In genomic region chr5:79617539-79617938, GRCh38 we compare ENCODE assay signal across 20 cellular contexts. TPM values are rescaled to one million over a fixed set of nuclear protein-coding genes. Genes with fewer than 3 reads are reported as not detected.
DNase-seq lines count a peak whose midpoint lies in the region; ATAC-seq and TF ChIP-seq lines count a peak whose summit lies in the region.
"Had no signal": no experiment of that assay in that cellular context is flagged by ENCODE, and none has a peak within 500 bp of the region (broad histone marks: within the 10 kb centered on the region; RNA-seq: fewer than 3 reads in every experiment).

No MANE protein-coding gene starts in this region.

- H3K79me2 ChIP-seq in Loucy (ENCODE audit: insufficient read depth, low read length), result peaks cover 77% of the 10 kb centered on the region

- ATAC-seq in natural killer cell treated with Interleukin-12 subunit alpha and Interleukin-12 subunit beta and Interleukin-15 and Interleukin-18, amount 100 ng/mL, for 72 hours, result no peak
- no peak for ATAC-seq in T-helper 17 cell

- TF ChIP-seq CTCF in Loucy (conservative IDR thresholded peaks at IDR 0.05; ENCODE audit: low read length), result no peak
- TF ChIP-seq CTCF in GM10248 (IDR thresholded peaks at IDR 0.05; ENCODE audit: control extremely low read depth, extremely low read depth, low read depth, missing control alignments), result no peak

- POLR2A ChIA-PET in GM10248 (lab: Yijun Ruan, JAX), result no interaction called here

- H3K4me3 Mint-ChIP-seq in activated naive CD4-positive, alpha-beta T cell treated with anti-CD3 and anti-CD28 coated beads, Interleukin-2, amount 50 U/mL, for 24 hours, result peak overlapping the region; percentile 19
- no peak overlapping the region for H3K4me3 Mint-ChIP-seq in activated naive CD4-positive, alpha-beta T cell treated with anti-CD3 and anti-CD28 coated beads, Interleukin-2, amount 10 ng/mL, durations not matched to agents 7 days and 5 days
- peak overlapping the region; percentile 31 for H3K4me3 Mint-ChIP-seq in dendritic cell treated with granulocyte-macrophage colony-stimulating factor and Interleukin-4, amounts not matched to agents 40 ng/mL and 50 ng/mL, for 4 days
- peak overlapping the region; percentile 33 for H3K4me3 Mint-ChIP-seq in natural killer cell treated with Interleukin-12 subunit alpha and Interleukin-12 subunit beta and Interleukin-15 and Interleukin-18, amount 100 ng/mL, for 72 hours
- no peak overlapping the region for H3K4me3 Mint-ChIP-seq in T-helper 17 cell

- H3K36me3 Mint-ChIP-seq in activated naive CD4-positive, alpha-beta T cell treated with anti-CD3 and anti-CD28 coated beads, Interleukin-2, amount 50 U/mL, for 24 hours, result peaks cover 38% of the 10 kb centered on the region
- peaks cover 62% of the 10 kb centered on the region for H3K36me3 Mint-ChIP-seq in activated naive CD4-positive, alpha-beta T cell treated with anti-CD3 and anti-CD28 coated beads, Interleukin-2, amount 10 ng/mL, durations not matched to agents 7 days and 5 days
- H3K36me3 Mint-ChIP-seq in dendritic cell treated with granulocyte-macrophage colony-stimulating factor and Interleukin-4, amounts not matched to agents 40 ng/mL and 50 ng/mL, for 4 days (ENCODE audit: low read depth), result peaks cover 86% of the 10 kb centered on the region
- peaks cover 39% of the 10 kb centered on the region for H3K36me3 Mint-ChIP-seq in natural killer cell treated with Interleukin-12 subunit alpha and Interleukin-12 subunit beta and Interleukin-15 and Interleukin-18, amount 100 ng/mL, for 72 hours
- H3K36me3 Mint-ChIP-seq in T-helper 17 cell (ENCODE audit: low read depth), result peaks cover 4% of the 10 kb centered on the region

- peak overlapping the region; percentile 66 for H3K4me2 ChIP-seq in Loucy (ENCODE audit: low read depth, low read length, poor library complexity, severe bottlenecking)
- H3K4me2 ChIP-seq: PC-9 had no signal

- no peak overlapping the region for H2AFZ ChIP-seq in Loucy (ENCODE audit: low read length)
- H2AFZ ChIP-seq: PC-9 had no signal

- peaks cover 6% of the 10 kb centered on the region for H3K9me3 Mint-ChIP-seq in activated naive CD4-positive, alpha-beta T cell treated with anti-CD3 and anti-CD28 coated beads, Interleukin-2, amount 50 U/mL, for 24 hours
- H3K9me3 Mint-ChIP-seq in activated naive CD4-positive, alpha-beta T cell treated with anti-CD3 and anti-CD28 coated beads, Interleukin-2, amount 10 ng/mL, durations not matched to agents 7 days and 5 days, result peaks cover 17% of the 10 kb centered on the region
- H3K9me3 Mint-ChIP-seq in dendritic cell treated with granulocyte-macrophage colony-stimulating factor and Interleukin-4, amounts not matched to agents 40 ng/mL and 50 ng/mL, for 4 days, result peaks cover 9% of the 10 kb centered on the region
- H3K9me3 Mint-ChIP-seq in natural killer cell treated with Interleukin-12 subunit alpha and Interleukin-12 subunit beta and Interleukin-15 and Interleukin-18, amount 100 ng/mL, for 72 hours, result peaks cover 7% of the 10 kb centered on the region

- H3K9me3 ChIP-seq in Loucy (ENCODE audit: insufficient read depth, low read depth, low read length) (peaks cover 17% of the 10 kb centered on the region), T-helper 17 cell (ENCODE audit: control insufficient read depth, low read length, poor library complexity, severe bottlenecking) (no peaks in the 10 kb centered on the region)

- H3K36me3 ChIP-seq in Loucy (ENCODE audit: insufficient read depth, low read length), result peaks cover 34% of the 10 kb centered on the region

- H3K4me1 ChIP-seq in Loucy (ENCODE audit: insufficient read depth, low read length, poor library complexity, severe bottlenecking), result peaks cover 33% of the 10 kb centered on the region

- CTCF ChIA-PET in activated naive CD4-positive, alpha-beta T cell treated with anti-CD3 and anti-CD28 coated beads, Interleukin-2, amount 10 ng/mL, durations not matched to agents 7 days and 5 days (lab: Charles Lee), result no interaction called here
- CTCF ChIA-PET in GM10248 (lab: Yijun Ruan, JAX), result no interaction called here

- H3K27me3 Mint-ChIP-seq in activated naive CD4-positive, alpha-beta T cell treated with anti-CD3 and anti-CD28 coated beads, Interleukin-2, amount 50 U/mL, for 24 hours, result no peaks in the 10 kb centered on the region
- H3K27me3 Mint-ChIP-seq in activated naive CD4-positive, alpha-beta T cell treated with anti-CD3 and anti-CD28 coated beads, Interleukin-2, amount 10 ng/mL, durations not matched to agents 7 days and 5 days, result no peaks in the 10 kb centered on the region
- H3K27me3 Mint-ChIP-seq in dendritic cell treated with granulocyte-macrophage colony-stimulating factor and Interleukin-4, amounts not matched to agents 40 ng/mL and 50 ng/mL, for 4 days, result no peaks in the 10 kb centered on the region
- no peaks in the 10 kb centered on the region for H3K27me3 Mint-ChIP-seq in natural killer cell treated with Interleukin-12 subunit alpha and Interleukin-12 subunit beta and Interleukin-15 and Interleukin-18, amount 100 ng/mL, for 72 hours
- no peaks in the 10 kb centered on the region for H3K27me3 Mint-ChIP-seq in T-helper 17 cell

- H3K9ac ChIP-seq in Loucy (ENCODE audit: low read depth, low read length, poor library complexity, severe bottlenecking), result no peak overlapping the region

- peaks cover 5% of the 10 kb centered on the region for H3K27me3 ChIP-seq in Loucy (ENCODE audit: insufficient read depth, low read length, poor library complexity, severe bottlenecking)

- H4K20me1 ChIP-seq in Loucy (ENCODE audit: insufficient read depth, low read length, poor library complexity, severe bottlenecking), result peaks cover 47% of the 10 kb centered on the region

- peaks cover 50% of the 10 kb centered on the region for H3K4me1 Mint-ChIP-seq in activated naive CD4-positive, alpha-beta T cell treated with anti-CD3 and anti-CD28 coated beads, Interleukin-2, amount 50 U/mL, for 24 hours
- H3K4me1 Mint-ChIP-seq in activated naive CD4-positive, alpha-beta T cell treated with anti-CD3 and anti-CD28 coated beads, Interleukin-2, amount 10 ng/mL, durations not matched to agents 7 days and 5 days, result peaks cover 31% of the 10 kb centered on the region
- peaks cover 33% of the 10 kb centered on the region for H3K4me1 Mint-ChIP-seq in dendritic cell treated with granulocyte-macrophage colony-stimulating factor and Interleukin-4, amounts not matched to agents 40 ng/mL and 50 ng/mL, for 4 days (ENCODE audit: low read depth)
- H3K4me1 Mint-ChIP-seq in natural killer cell treated with Interleukin-12 subunit alpha and Interleukin-12 subunit beta and Interleukin-15 and Interleukin-18, amount 100 ng/mL, for 72 hours (ENCODE audit: low read depth in 2 of 2), result peaks cover 30 to 38% of the 10 kb centered on the region in 2 donors
- H3K4me1 Mint-ChIP-seq in T-helper 17 cell, result peaks cover 18% of the 10 kb centered on the region

- no peaks in the 10 kb centered on the region for H3F3A ChIP-seq in Loucy (ENCODE audit: low read depth)

- intact Hi-C loops in dendritic cell treated with granulocyte-macrophage colony-stimulating factor and Interleukin-4, amounts not matched to agents 40 ng/mL and 50 ng/mL, for 4 days (cut with micrococcal nuclease), result no loop called here

- peak overlapping the region; percentile 2 for H3K4me3 ChIP-seq in Loucy (ENCODE audit: low read length, poor library complexity, severe bottlenecking)
- H3K4me3 ChIP-seq: PC-9, SK-N-MC had no signal

- H3K9me2 ChIP-seq in Loucy (replicated peaks; ENCODE audit: low read depth, low read length), result no peaks in the 10 kb centered on the region

- no peak overlapping the region for H3K27ac Mint-ChIP-seq in activated naive CD4-positive, alpha-beta T cell treated with anti-CD3 and anti-CD28 coated beads, Interleukin-2, amount 50 U/mL, for 24 hours
- H3K27ac Mint-ChIP-seq in activated naive CD4-positive, alpha-beta T cell treated with anti-CD3 and anti-CD28 coated beads, Interleukin-2, amount 10 ng/mL, durations not matched to agents 7 days and 5 days, result no peak overlapping the region
- H3K27ac Mint-ChIP-seq in dendritic cell treated with granulocyte-macrophage colony-stimulating factor and Interleukin-4, amounts not matched to agents 40 ng/mL and 50 ng/mL, for 4 days, result peak overlapping the region; percentile 70
- peak overlapping the region; percentile 13 to 83 for H3K27ac Mint-ChIP-seq in natural killer cell treated with Interleukin-12 subunit alpha and Interleukin-12 subunit beta and Interleukin-15 and Interleukin-18, amount 100 ng/mL, for 72 hours
- no peak overlapping the region for H3K27ac Mint-ChIP-seq in T-helper 17 cell

- no peak for DNase-seq in activated naive CD4-positive, alpha-beta T cell treated with anti-CD3 and anti-CD28 coated beads, Interleukin-2, amount 10 ng/mL, durations not matched to agents 7 days and 5 days
- no peak for DNase-seq in natural killer cell treated with Interleukin-12 subunit alpha and Interleukin-12 subunit beta and Interleukin-15 and Interleukin-18, amount 100 ng/mL, for 72 hours (ENCODE audit: low spot score)
- DNase-seq in GM10248 (ENCODE audit: extremely low spot score), result no peak
- no peak for DNase-seq in 8988T
- DNase-seq in T-helper 17 cell, result no peak
- DNase-seq: DMS153, KBM-7, NCI-H1092 treated with DMSO at 0.1 percent for 48 hours, NCI-H1436 treated with DMSO at 0.1 percent for 48 hours, NCI-H1930, NCI-H2227 treated with DMSO at 0.1 percent for 48 hours, NCI-H510A, NCI-H748 treated with DMSO at 0.1 percent for 48 hours, PC-9, RPMI8226, SHP77 had no signal

RNA-seq across cellular contexts. Expression of gene TENT2, which starts 5.3 kb away (rescaled TPM):
- total RNA-seq in natural killer cell treated with Interleukin-12 subunit alpha and Interleukin-12 subunit beta and Interleukin-15 and Interleukin-18, amount 100 ng/mL, for 72 hours, result 100 to 1,000 TPM; 118 to 144 TPM
- total RNA-seq in T-helper 17 cell, result 100 to 1,000 TPM; 144 to 145 TPM

Comparison
In these comparisons a context has a peak if more than half of its experiments do, and no peak if none do; other contexts are left out.
1. H3K4me3 Mint-ChIP-seq: peak in activated naive CD4-positive, alpha-beta T cell treated with anti-CD3 and anti-CD28 coated beads, Interleukin-2, amount 50 U/mL, for 24 hours (single experiment), dendritic cell treated with granulocyte-macrophage colony-stimulating factor and Interleukin-4, amounts not matched to agents 40 ng/mL and 50 ng/mL, for 4 days (single experiment) and natural killer cell treated with Interleukin-12 subunit alpha and Interleukin-12 subunit beta and Interleukin-15 and Interleukin-18, amount 100 ng/mL, for 72 hours (single experiment); none in activated naive CD4-positive, alpha-beta T cell treated with anti-CD3 and anti-CD28 coated beads, Interleukin-2, amount 10 ng/mL, durations not matched to agents 7 days and 5 days (single experiment) and T-helper 17 cell (single experiment).
2. H3K27ac Mint-ChIP-seq: peak in dendritic cell treated with granulocyte-macrophage colony-stimulating factor and Interleukin-4, amounts not matched to agents 40 ng/mL and 50 ng/mL, for 4 days (single experiment) and natural killer cell treated with Interleukin-12 subunit alpha and Interleukin-12 subunit beta and Interleukin-15 and Interleukin-18, amount 100 ng/mL, for 72 hours (2 of 2); none in activated naive CD4-positive, alpha-beta T cell treated with anti-CD3 and anti-CD28 coated beads, Interleukin-2, amount 50 U/mL, for 24 hours (single experiment), activated naive CD4-positive, alpha-beta T cell treated with anti-CD3 and anti-CD28 coated beads, Interleukin-2, amount 10 ng/mL, durations not matched to agents 7 days and 5 days (single experiment) and T-helper 17 cell (single experiment).